In the genomic region with DNA sequence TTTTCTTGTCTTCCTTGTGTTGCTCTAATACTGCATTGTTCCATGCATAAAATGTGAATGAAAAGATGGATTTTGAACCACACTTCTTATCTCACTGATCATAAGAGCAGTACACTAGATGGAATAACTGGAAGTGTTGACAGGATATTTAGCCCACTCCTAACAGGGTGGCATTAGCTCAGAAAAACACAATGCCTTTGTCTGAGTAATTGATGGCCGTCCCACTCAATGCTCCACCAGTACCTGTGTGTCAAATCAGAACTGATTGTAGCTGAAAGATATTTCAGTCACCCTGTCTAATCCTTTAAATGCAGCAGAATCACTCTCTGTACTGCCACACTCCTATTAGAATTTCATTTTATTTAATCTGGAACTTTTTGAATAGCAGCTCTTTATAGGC, we compare ENCODE assay signal across 26 cellular contexts.
"Had no signal": no experiment of that assay in that cellular context is flagged by ENCODE, and none has a peak within 500 bp of the region (broad histone marks: within the 10 kb centered on the region; RNA-seq: fewer than 3 reads in every experiment).

No MANE protein-coding gene starts in this region.

- H2AFZ ChIP-seq: neural progenitor cell had no signal

- H3K9ac ChIP-seq: neural progenitor cell had no signal

- H3K4me3 ChIP-seq: neural progenitor cell, pancreas, prostate gland, right lobe of liver, sigmoid colon, stomach, thoracic aorta, thyroid gland, tibial nerve, upper lobe of left lung, vagina had no signal

- ATAC-seq: naive thymus-derived CD8-positive, alpha-beta T cell; natural killer cell treated with Interleukin-12 subunit alpha and Interleukin-12 subunit beta and Interleukin-15 and Interleukin-18, amount 100 ng/mL, for 72 hours; pancreas; right cardiac atrium; right lobe of liver; stimulated activated effector memory CD8-positive, alpha-beta T cell treated with anti-CD3 and anti-CD28 coated beads, Interleukin-12 subunit alpha, Interleukin-12 subunit beta, amount 100 ng/mL, for 72 hours; stimulated activated naive B cell treated with anti-CD40 and anti-IgM and Interleukin-4, amounts not matched to agents 10 μg/mL and 1 μg/mL and 100 μg/mL, for 72 hours had no signal

- H3K4me2 ChIP-seq: neural progenitor cell had no signal

- H3K36me3 ChIP-seq: neural progenitor cell, neutrophil, pancreas, prostate gland, right lobe of liver, sigmoid colon, stomach, thoracic aorta, thyroid gland, tibial nerve, upper lobe of left lung, vagina had no signal

- H3K9me3 ChIP-seq: neutrophil, pancreas, prostate gland, right lobe of liver, sigmoid colon, stomach, thoracic aorta, thyroid gland, tibial nerve, upper lobe of left lung, vagina had no signal

- H3K4me1 ChIP-seq: neural progenitor cell, prostate gland, right lobe of liver, sigmoid colon, stomach, thyroid gland, tibial nerve, upper lobe of left lung, vagina had no signal

- DNase-seq: naive B cell; naive thymus-derived CD8-positive, alpha-beta T cell; nephron progenitor cell; pancreas; right cardiac atrium; right lobe of liver; sigmoid colon; small intestine; stimulated activated CD4-positive, alpha-beta T cell treated with anti-CD3 and anti-CD28 coated beads, Interleukin-15, amount 100 ng/mL, for 24 hours; stimulated activated CD4-positive, alpha-beta T cell treated with anti-CD3 and anti-CD28 coated beads, Interleukin-2, amount 100 ng/mL, for 24 hours; stimulated activated CD4-positive, alpha-beta T cell treated with anti-CD3 and anti-CD28 coated beads, Interleukin-2, amount 100 ng/mL, for 48 hours; stimulated activated CD4-positive, alpha-beta T cell treated with anti-CD3 and anti-CD28 coated beads, Interleukin-4, amount 100 ng/mL, for 24 hours; stimulated activated naive B cell treated with anti-CD40 and anti-IgM and Interleukin-4, amounts not matched to agents 10 μg/mL and 1 μg/mL and 100 μg/mL, for 72 hours; stimulated activated naive CD4-positive, alpha-beta T cell treated with Interleukin-2 at 50 U/mL for 16 hours; stomach; thyroid gland; trophoblast cell; upper lobe of left lung had no signal

- H3K27me3 ChIP-seq: neural progenitor cell, neutrophil, sigmoid colon, stomach, thyroid gland, tibial nerve, upper lobe of left lung, vagina had no signal

- H3K27ac ChIP-seq: neural progenitor cell, neutrophil, pancreas, prostate gland, right lobe of liver, sigmoid colon, stomach, thoracic aorta, thyroid gland, tibial nerve, upper lobe of left lung, vagina had no signal
